ENCODE assay signal across 8 cellular contexts in the genomic region with DNA sequence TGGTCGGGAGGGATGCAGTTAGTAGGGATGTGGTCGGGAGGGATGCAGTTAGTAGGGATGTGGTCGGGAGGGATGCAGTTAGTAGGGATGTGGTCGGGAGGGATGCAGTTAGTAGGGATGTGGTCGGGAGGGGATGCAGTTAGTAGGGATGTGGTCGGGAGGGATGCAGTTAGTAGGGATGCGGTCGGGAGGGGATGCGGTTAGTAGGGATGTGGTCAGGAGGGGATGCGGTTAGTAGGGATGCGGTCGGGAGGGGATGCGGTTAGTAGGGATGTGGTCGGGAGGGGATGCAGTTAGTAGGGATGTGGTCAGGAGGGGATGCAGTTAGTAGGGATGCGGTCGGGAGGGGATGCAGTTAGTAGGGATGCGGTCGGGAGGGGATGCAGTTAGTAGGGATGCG.
DNase-seq lines count a peak whose midpoint lies in the region; ATAC-seq, FAIRE-seq and TF ChIP-seq lines count a peak whose summit lies in the region.
"Not testable (repeated sequence)": the region's sequence is repeated elsewhere in the genome, so short reads cannot be mapped to it uniquely, and the experiment has no call there.

No MANE protein-coding gene starts in this region.

- H3K27me3 Mint-ChIP-seq in activated CD4-positive, alpha-beta memory T cell treated with anti-CD3 and anti-CD28 coated beads, Interleukin-2, amount 10 ng/mL, durations not matched to agents 7 days and 5 days: peaks cover 37% of the 10 kb centered on the region

- not testable (repeated sequence) for DNase-seq in D721Med (ENCODE audit: insufficient read length, low spot score); K562 (ENCODE audit: extremely low read depth in 1 of 4, low spot score in 3 of 4); endothelial cell of umbilical vein (ENCODE audit: low read depth, low spot score)
- DNase-seq in HL-60 (ENCODE audit: low read depth in 1 of 2, low spot score in 1 of 2) (peak; percentile 15 to 62), sciatic nerve (ENCODE audit: low spot score) (peak; percentile 50), upper lobe of right lung (peak; percentile 7)
- DNase-seq in activated CD4-positive, alpha-beta memory T cell treated with anti-CD3 and anti-CD28 coated beads, Interleukin-2, amount 10 ng/mL, durations not matched to agents 7 days and 5 days: peak; percentile 39
- DNase-seq in activated effector memory CD4-positive, alpha-beta T cell treated with Interleukin-2 at 50 U/mL for 16 hours: peak; percentile 16

- not testable (repeated sequence) for H3K4me3 ChIP-seq in HL-60 (replicated peaks; ENCODE audit: insufficient read depth, low read length); K562; endothelial cell of umbilical vein (replicated peaks in 1 of 3; ENCODE audit: insufficient read depth in 1 of 3, low read depth in 1 of 3, low read length in 3 of 3); upper lobe of right lung

- not testable (repeated sequence) for H3K27ac Mint-ChIP-seq in activated CD4-positive, alpha-beta memory T cell treated with anti-CD3 and anti-CD28 coated beads, Interleukin-2, amount 10 ng/mL, durations not matched to agents 7 days and 5 days

- not testable (repeated sequence) for TF ChIP-seq CTCF in D721Med (IDR thresholded peaks at IDR 0.05; ENCODE audit: insufficient read depth, missing control alignments); HL-60 (IDR thresholded peaks at IDR 0.05; ENCODE audit: insufficient read depth, low read length); K562 (IDR thresholded peaks at IDR 0.05 in 2 of 3, conservative IDR thresholded peaks at IDR 0.05 in 1 of 3; ENCODE audit: insufficient read depth in 2 of 3, low read depth in 1 of 3, low read length in 3 of 3); endothelial cell of umbilical vein (IDR thresholded peaks at IDR 0.05; ENCODE audit: extremely low read depth in 1 of 2, insufficient read depth in 1 of 2, low read depth in 1 of 2, low read length in 2 of 2); upper lobe of right lung (IDR thresholded peaks at IDR 0.05)

- H3K4me2 ChIP-seq in K562 (ENCODE audit: insufficient read depth, low read length); endothelial cell of umbilical vein (ENCODE audit: insufficient read depth, low read length): not testable (repeated sequence)

- 49% methylated on average over 17 of the region's 19 CpGs for WGBS in K562 (ENCODE audit: insufficient coverage, low coverage, missing lambda C conversion rate)

- not testable (repeated sequence) for H4K20me1 ChIP-seq in K562 (replicated peaks; ENCODE audit: control insufficient read depth, insufficient read depth, low read length); endothelial cell of umbilical vein (replicated peaks; ENCODE audit: control insufficient read depth, extremely low read depth, insufficient read depth, low read length)

- peaks cover 16% of the 10 kb centered on the region for H3K4me1 Mint-ChIP-seq in activated CD4-positive, alpha-beta memory T cell treated with anti-CD3 and anti-CD28 coated beads, Interleukin-2, amount 10 ng/mL, durations not matched to agents 7 days and 5 days

- H3K4me1 ChIP-seq in K562 (replicated peaks in 1 of 2; ENCODE audit: control insufficient read depth in 2 of 2, insufficient read depth in 2 of 2, low read length in 2 of 2) (peaks cover 8 to 16% of the 10 kb centered on the region in 2 experiments), endothelial cell of umbilical vein (ENCODE audit: control insufficient read depth, extremely low read depth, insufficient read depth, low read length) (peaks cover 16% of the 10 kb centered on the region)
- not testable (repeated sequence) for H3K4me1 ChIP-seq in upper lobe of right lung

- POLR2A ChIA-PET in activated CD4-positive, alpha-beta memory T cell treated with anti-CD3 and anti-CD28 coated beads, Interleukin-2, amount 10 ng/mL, durations not matched to agents 7 days and 5 days (lab: Charles Lee); K562 (lab: Yijun Ruan, JAX); endothelial cell of umbilical vein (lab: Charles Lee): not testable (repeated sequence)

- intact Hi-C loops in K562 (cut with micrococcal nuclease): loop anchor here (10.0 kb wide), 1 partner anchor 205 kb away; no protein-coding TSS in a partner anchor
- intact Hi-C loops in endothelial cell of umbilical vein (cut with micrococcal nuclease); sciatic nerve (cut with DNase I); upper lobe of right lung (cut with DNase I): not testable (repeated sequence)

- CTCF ChIA-PET in activated CD4-positive, alpha-beta memory T cell treated with anti-CD3 and anti-CD28 coated beads, Interleukin-2, amount 10 ng/mL, durations not matched to agents 7 days and 5 days (lab: Charles Lee); K562 (lab: Yijun Ruan, JAX; ENCODE audit: low intra/inter-chr PET ratio); endothelial cell of umbilical vein (lab: Charles Lee): not testable (repeated sequence)

- not testable (repeated sequence) for TF ChIP-seq RAD21 in K562 (CRISPR knock-in tag; conservative IDR thresholded peaks at IDR 0.05 in 1 of 2, IDR thresholded peaks at IDR 0.05 in 1 of 2)

- not testable (repeated sequence) for H3K9ac ChIP-seq in K562 (ENCODE audit: insufficient read depth in 1 of 2, low read depth in 2 of 2, low read length in 2 of 2); endothelial cell of umbilical vein (replicated peaks; ENCODE audit: extremely low read depth, insufficient read depth, low read length)

- ATAC-seq in K562, sciatic nerve, upper lobe of right lung: not testable (repeated sequence)

- TF ChIP-seq EP300 in K562 (IDR thresholded peaks at IDR 0.05; ENCODE audit: low read length): not testable (repeated sequence)

- BruUV-seq in K562 (replicated peaks; lab: Mats Ljungman, UMichigan); endothelial cell of umbilical vein (replicated peaks; lab: Mats Ljungman, UMichigan): not testable (repeated sequence)

- not testable (repeated sequence) for H2AFZ ChIP-seq in K562 (ENCODE audit: low read depth, low read length); endothelial cell of umbilical vein (ENCODE audit: low read depth, low read length)

- peaks cover 10% of the 10 kb centered on the region for H3K36me3 Mint-ChIP-seq in activated CD4-positive, alpha-beta memory T cell treated with anti-CD3 and anti-CD28 coated beads, Interleukin-2, amount 10 ng/mL, durations not matched to agents 7 days and 5 days (ENCODE audit: low read depth)

- FAIRE-seq in D721Med (lab: Jason Lieb, UNC) (peak; percentile 87), K562 (lab: Jason Lieb, UNC) (peak; percentile 98), endothelial cell of umbilical vein (lab: Jason Lieb, UNC) (peak; percentile 98)

- peaks cover 19% of the 10 kb centered on the region for H3K27me3 ChIP-seq in HL-60 (ENCODE audit: insufficient read depth, poor library complexity, severe bottlenecking)
- H3K27me3 ChIP-seq in K562 (ENCODE audit: control insufficient read depth in 2 of 2, insufficient read depth in 2 of 2, low read length in 2 of 2): peaks cover 6 to 25% of the 10 kb centered on the region in 2 experiments; a peak in 3 of 5 replicates
- not testable (repeated sequence) for H3K27me3 ChIP-seq in endothelial cell of umbilical vein (ENCODE audit: control insufficient read depth in 2 of 2, insufficient read depth in 2 of 2, low read length in 2 of 2); upper lobe of right lung

- not testable (repeated sequence) for H3K9me3 Mint-ChIP-seq in activated CD4-positive, alpha-beta memory T cell treated with anti-CD3 and anti-CD28 coated beads, Interleukin-2, amount 10 ng/mL, durations not matched to agents 7 days and 5 days

- not testable (repeated sequence) for H3K79me2 ChIP-seq in K562 (ENCODE audit: control insufficient read depth, insufficient read depth, low read length); endothelial cell of umbilical vein (ENCODE audit: control insufficient read depth, insufficient read depth, low read length)

- not testable (repeated sequence) for H3K36me3 ChIP-seq in K562 (ENCODE audit: control insufficient read depth, insufficient read depth, low read length); endothelial cell of umbilical vein (ENCODE audit: control insufficient read depth in 2 of 2, extremely low read depth in 1 of 2, insufficient read depth in 2 of 2, low read length in 2 of 2); upper lobe of right lung

- not testable (repeated sequence) for H3K9me3 ChIP-seq in K562 (replicated peaks; ENCODE audit: control insufficient read depth, insufficient read depth, low read depth, low read length); endothelial cell of umbilical vein (replicated peaks; ENCODE audit: control insufficient read depth, insufficient read depth, low read length); upper lobe of right lung

- H3K4me3 Mint-ChIP-seq in activated CD4-positive, alpha-beta memory T cell treated with anti-CD3 and anti-CD28 coated beads, Interleukin-2, amount 10 ng/mL, durations not matched to agents 7 days and 5 days: not testable (repeated sequence)

- in situ Hi-C loops in K562 (cut with MboI): not testable (repeated sequence)

- H3K9me1 ChIP-seq in K562 (ENCODE audit: control insufficient read depth, insufficient read depth, low read length); endothelial cell of umbilical vein (replicated peaks; ENCODE audit: control insufficient read depth, extremely low read depth, insufficient read depth, low read length): not testable (repeated sequence)

- TF ChIP-seq POLR2A in K562 (conservative IDR thresholded peaks at IDR 0.05); endothelial cell of umbilical vein (IDR thresholded peaks at IDR 0.05; ENCODE audit: low read depth, low read length): not testable (repeated sequence)

- not testable (repeated sequence) for H3K27ac ChIP-seq in HL-60 (replicated peaks); K562 (ENCODE audit: extremely low read depth, low read depth, low read length); endothelial cell of umbilical vein (ENCODE audit: insufficient read depth, low read depth, low read length); upper lobe of right lung

- dilution Hi-C loops in endothelial cell of umbilical vein (cut with MboI; ENCODE audit: extremely low pct_ligation_motif_present, low sequenced_read_pairs): not testable (repeated sequence)
